Comparison of ENCODE assay signal across 8 cellular contexts in genomic region chr6:31666337-31666960, GRCh38. TPM values are rescaled to one million over a fixed set of nuclear protein-coding genes. Genes with fewer than 3 reads are reported as not detected.
DNase-seq lines count a peak whose midpoint lies in the region; TF ChIP-seq lines count a peak whose summit lies in the region.

No MANE protein-coding gene starts in this region.

- H3K27ac ChIP-seq in liver (ENCODE audit: low read depth in 1 of 2, low read length in 2 of 2) (peak overlapping the region; percentile 94 to 96), tibial nerve (peak overlapping the region; percentile 60 to 99 (median 96))

- no peak for TF ChIP-seq POLR2A in tibial nerve (IDR thresholded peaks at IDR 0.05)

- TF ChIP-seq RAD21 in liver (IDR thresholded peaks at IDR 0.05), result no peak

- no peak for TF ChIP-seq EP300 in tibial nerve (IDR thresholded peaks at IDR 0.05)

- peak overlapping the region; percentile 89 for H3K4me3 Mint-ChIP-seq in activated T-cell treated with anti-CD3 and anti-CD28 coated beads, Interleukin-2, amount 50 U/mL, for 24 hours

- no peaks in the 10 kb centered on the region for H3K9me3 Mint-ChIP-seq in activated T-cell treated with anti-CD3 and anti-CD28 coated beads, Interleukin-2, amount 50 U/mL, for 24 hours

- H3K27ac Mint-ChIP-seq in activated T-cell treated with anti-CD3 and anti-CD28 coated beads, Interleukin-2, amount 50 U/mL, for 24 hours, result peak overlapping the region; percentile 97

- peaks cover 100% of the 10 kb centered on the region for H3K36me3 Mint-ChIP-seq in activated T-cell treated with anti-CD3 and anti-CD28 coated beads, Interleukin-2, amount 50 U/mL, for 24 hours (ENCODE audit: low read depth)

- peak overlapping the region; percentile 87 to 98 (median 88) for H3K4me3 ChIP-seq in liver (ENCODE audit: low read depth in 1 of 3, low read length in 3 of 3)
- H3K4me3 ChIP-seq in tibial nerve, result peak overlapping the region; percentile 67 to 93 (median 87)

- H3K36me3 ChIP-seq in liver (ENCODE audit: control insufficient read depth in 4 of 4, insufficient read depth in 3 of 4, low read depth in 1 of 4, low read length in 3 of 4) (peaks cover 11 to 44% (median 43%) of the 10 kb centered on the region in 4 donors), tibial nerve (peaks cover 8 to 68% (median 31%) of the 10 kb centered on the region in 3 donors)

- H3K4me1 Mint-ChIP-seq in activated T-cell treated with anti-CD3 and anti-CD28 coated beads, Interleukin-2, amount 50 U/mL, for 24 hours (ENCODE audit: low read depth), result peaks cover 67% of the 10 kb centered on the region

- DNase-seq in activated T-cell treated with anti-CD3 and anti-CD28 coated beads, Interleukin-2, amount 50 U/mL, for 24 hours, result no peak
- DNase-seq in activated T-cell treated with anti-CD3 and anti-CD28 coated beads for 4 hours (no peak), amniotic epithelial cell (ENCODE audit: low read depth) (peak; percentile 36), tibial nerve (ENCODE audit: low spot score in 2 of 2) (no peak), glomerular visceral epithelial cell (ENCODE audit: extremely low spot score) (no peak)
- DNase-seq in stimulated activated naive CD4-positive, alpha-beta T cell treated with Interleukin-2 at 50 U/mL for 16 hours (lab: John Stamatoyannopoulos, UW), result no peak
- no peak for DNase-seq in activated CD4-positive, alpha-beta T cell treated with anti-CD3 and anti-CD28 coated beads, Interleukin-2, amount 50 U/mL, for 1 hour

- H3K9me3 ChIP-seq in liver (ENCODE audit: control insufficient read depth in 4 of 4, low read length in 3 of 4), result no peaks in the 10 kb centered on the region
- H3K9me3 ChIP-seq in tibial nerve, result no peaks in the 10 kb centered on the region

- no peak for TF ChIP-seq CTCF in liver (IDR thresholded peaks at IDR 0.05; ENCODE audit: low read depth, low read length, missing input control)
- no peak for TF ChIP-seq CTCF in tibial nerve (IDR thresholded peaks at IDR 0.05)

- WGBS in liver, result 3% methylated on average over 15 of the region's 15 CpGs
- WGBS in tibial nerve, 2 donors, result 2 to 4% methylated on average over 15 of the region's 15 CpGs

- H3K27me3 ChIP-seq in liver (ENCODE audit: control insufficient read depth in 4 of 4, insufficient read depth in 4 of 4, low read length in 3 of 4) (no peaks in the 10 kb centered on the region), tibial nerve (no peaks in the 10 kb centered on the region)

- H3K4me1 ChIP-seq in liver (ENCODE audit: control insufficient read depth in 4 of 4, insufficient read depth in 4 of 4, low read length in 3 of 4), result peaks cover 4 to 45% (median 27%) of the 10 kb centered on the region in 4 donors
- peaks cover 0 to 57% (median 24%) of the 10 kb centered on the region in 4 donors for H3K4me1 ChIP-seq in tibial nerve

- no peaks in the 10 kb centered on the region for H3K27me3 Mint-ChIP-seq in activated T-cell treated with anti-CD3 and anti-CD28 coated beads, Interleukin-2, amount 50 U/mL, for 24 hours

- peak overlapping the region; percentile 81 for H3K9ac ChIP-seq in liver (ENCODE audit: low read depth in 1 of 2, low read length in 2 of 2)

TF ChIP-seq in liver, 16 proteins besides CTCF, POLR2A, EP300 and RAD21:
- TF ChIP-seq FOXA2 (IDR thresholded peaks at IDR 0.05), result no peak
- TF ChIP-seq REST (IDR thresholded peaks at IDR 0.05), result no peak
- no peak for TF ChIP-seq RXRA (IDR thresholded peaks at IDR 0.05)
- TF ChIP-seq GABPA (IDR thresholded peaks at IDR 0.05 in 1 of 2, conservative IDR thresholded peaks at IDR 0.05 in 1 of 2), result no peak
- no peak for TF ChIP-seq SP1 (IDR thresholded peaks at IDR 0.05)
- TF ChIP-seq YY1 (IDR thresholded peaks at IDR 0.05), result no peak
- no peak for TF ChIP-seq ZBTB33 (IDR thresholded peaks at IDR 0.05)
- no peak for TF ChIP-seq JUND (IDR thresholded peaks at IDR 0.05)
- TF ChIP-seq ATF3 (IDR thresholded peaks at IDR 0.05), result no peak

RNA-seq across cellular contexts. Expression of gene CSNK2B, which starts 0.6 kb away (rescaled TPM):
- total RNA-seq in liver (10 to 100 TPM; 58.1 to 60.5 TPM), tibial nerve (100 to 1,000 TPM; 183 to 207 (median 188) TPM)
- 100 to 1,000 TPM in 1 of 2 donors, 10 to 100 TPM in 1; 93.5 to 108 TPM for polyA plus RNA-seq in liver

RNA-seq across cellular contexts. Expression of gene GPANK1, which starts 1.7 kb away (rescaled TPM):
- total RNA-seq in liver, result 10 to 100 TPM in 1 of 2 donors, 1 to 10 TPM in 1; 8.7 to 13.9 TPM
- 10 to 100 TPM in 1 of 2 donors, 1 to 10 TPM in 1; 7.6 to 13.8 TPM for polyA plus RNA-seq in liver
- total RNA-seq in tibial nerve, result 10 to 100 TPM; 18.8 to 30.0 (median 26.5) TPM

RNA-seq across cellular contexts. Expression of gene LY6G5B, which starts 3.3 kb away (rescaled TPM):
- total RNA-seq in liver (1 to 10 TPM; 1.4 to 5.9 TPM), tibial nerve (10 to 100 TPM in 2 of 4 donors, 1 to 10 TPM in 2; 7.6 to 13.0 (median 9.8) TPM)
- 1 to 10 TPM; 1.2 to 2.8 TPM for polyA plus RNA-seq in liver

RNA-seq across cellular contexts. Expression of gene C6orf47, which starts 5.9 kb away (rescaled TPM):
- total RNA-seq in liver (10 to 100 TPM in 1 of 2 donors, 1 to 10 TPM in 1; 8.1 to 10.8 TPM), tibial nerve (10 to 100 TPM; 13.8 to 23.3 (median 20.5) TPM)
- polyA plus RNA-seq in liver, result 1 to 10 TPM; 2.0 to 6.7 TPM

RNA-seq across cellular contexts. Expression of gene APOM, which starts 10.8 kb away (rescaled TPM):
- 100 to 1,000 TPM in 1 of 2 donors, 10 to 100 TPM in 1; 89.8 to 164 TPM for total RNA-seq in liver
- polyA plus RNA-seq in liver, result 100 to 1,000 TPM; 182 to 587 TPM
- 1 to 10 TPM in 1 of 4 donors, under 1 TPM in 2, not detected in 1; 0.63 to 2.0 (median 0.90) TPM for total RNA-seq in tibial nerve
